ENCODE assay signal across 12 cellular contexts in the genomic region with DNA sequence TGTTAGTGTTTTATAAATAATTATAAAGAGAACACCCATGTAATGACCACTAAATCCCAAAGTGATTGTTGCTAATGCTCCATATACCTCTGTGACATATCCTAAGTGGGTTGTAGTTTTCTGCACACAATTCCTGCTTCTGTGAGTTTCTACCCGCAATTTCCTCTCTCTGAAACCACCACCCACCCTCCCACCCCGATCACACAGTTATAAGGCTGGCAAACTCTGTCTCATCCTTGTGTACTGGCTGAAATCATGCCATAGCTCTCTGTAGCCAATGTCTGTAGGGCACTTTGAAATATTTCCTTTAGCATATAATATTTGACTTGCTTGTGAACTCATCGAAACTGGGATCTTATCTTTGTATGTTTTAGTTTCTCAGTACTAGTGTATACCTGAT.
"Had no signal": no experiment of that assay in that cellular context is flagged by ENCODE, and none has a peak within 500 bp of the region (broad histone marks: within the 10 kb centered on the region; RNA-seq: fewer than 3 reads in every experiment).

No MANE protein-coding gene starts in this region.

- DNase-seq: activated CD4-positive, alpha-beta memory T cell treated with anti-CD3 and anti-CD28 coated beads for 36 hours; activated CD4-positive, alpha-beta T cell treated with anti-CD3 and anti-CD28 coated beads for 36 hours; activated T-cell treated with anti-CD3 and anti-CD28 coated beads for 4 hours; body of pancreas; caudate nucleus; effector memory CD8-positive, alpha-beta T cell; esophagus squamous epithelium; stimulated activated naive CD8-positive, alpha-beta T cell treated with anti-CD3 and anti-CD28 coated beads, Interleukin-15, Interleukin-2, amounts not matched to agents 100 U/mL and 50 U/mL, for 24 hours; substantia nigra; T1000; tibial artery had no signal

- ATAC-seq: activated CD4-positive, alpha-beta T cell treated with anti-CD3 and anti-CD28 coated beads for 36 hours; body of pancreas; effector memory CD8-positive, alpha-beta T cell; stimulated activated naive CD8-positive, alpha-beta T cell treated with anti-CD3 and anti-CD28 coated beads, Interleukin-15, Interleukin-2, amounts not matched to agents 100 U/mL and 50 U/mL, for 24 hours; WTC11 had no signal
